8 cellular contexts compared by ENCODE assay signal in genomic region chr19:10565028-10565566, GRCh38. TPM values are rescaled to one million over a fixed set of nuclear protein-coding genes. Genes with fewer than 3 reads are reported as not detected.
DNase-seq lines count a peak whose midpoint lies in the region; ATAC-seq and TF ChIP-seq lines count a peak whose summit lies in the region.

No MANE protein-coding gene starts in this region.

- peak overlapping the region; percentile 68 for H2AFZ ChIP-seq in neural cell (ENCODE audit: low read depth, low read length)

- intact Hi-C loops in esophagus muscularis mucosa (cut with DNase I) = loop anchor here (5.0 to 10.0 kb wide), 2 partner anchors 63 to 160 kb away; partner anchors contain the start of genes CDC37 and KEAP1

- no peaks in the 10 kb centered on the region for H4K20me1 ChIP-seq in neural cell (ENCODE audit: insufficient read depth)

- no peak for TF ChIP-seq POLR2A in esophagus muscularis mucosa (IDR thresholded peaks at IDR 0.05; ENCODE audit: low read depth)

- H3K27ac ChIP-seq in esophagus muscularis mucosa (replicated peaks in 1 of 4) (peak overlapping the region; percentile 87 to 94 (median 90)), neural cell (ENCODE audit: low read length) (peak overlapping the region; percentile 74)

- H3K4me3 ChIP-seq in esophagus muscularis mucosa = peak overlapping the region; percentile 81 to 95 (median 90)
- peak overlapping the region; percentile 92 for H3K4me3 ChIP-seq in neural cell (ENCODE audit: low read length)

- DNase-seq in NCI-H748 (lab: John Stamatoyannopoulos, UW; ENCODE audit: unreplicated experiment) (peak; percentile 49), NCI-H748 treated with DMSO at 0.1 percent for 48 hours (lab: John Stamatoyannopoulos, UW) (no peak), NCI-H226 (peak; percentile 21), activated T-cell treated with anti-CD3 and anti-CD28 coated beads for 48 hours (ENCODE audit: low read depth) (peak; percentile 52), esophagus muscularis mucosa (ENCODE audit: extremely low spot score) (no peak)

- TF ChIP-seq CTCF in esophagus muscularis mucosa (IDR thresholded peaks at IDR 0.05) = peak in 1 of 3 experiments; percentile 12
- TF ChIP-seq CTCF in neural cell (IDR thresholded peaks at IDR 0.05; ENCODE audit: poor library complexity, severe bottlenecking) = no peak

- H3F3A ChIP-seq in neural cell (ENCODE audit: insufficient read depth, low read length, poor library complexity, severe bottlenecking) = no peaks in the 10 kb centered on the region

- H3K9me3 ChIP-seq in esophagus muscularis mucosa = no peaks in the 10 kb centered on the region
- H3K9me3 ChIP-seq in neural cell (ENCODE audit: low read length) = no peaks in the 10 kb centered on the region

- peaks cover 36 to 49% (median 45%) of the 10 kb centered on the region in 4 donors for H3K4me1 ChIP-seq in esophagus muscularis mucosa

- 18% methylated on average over 10 of the region's 10 CpGs for WGBS in esophagus muscularis mucosa

- H3K27me3 ChIP-seq in esophagus muscularis mucosa (no peaks in the 10 kb centered on the region), neural cell (ENCODE audit: insufficient read depth, low read depth, low read length) (no peaks in the 10 kb centered on the region)

- H3K79me2 ChIP-seq in neural cell (replicated peaks; ENCODE audit: insufficient read depth, low read length) = peaks cover 19% of the 10 kb centered on the region

- TF ChIP-seq EP300 in esophagus muscularis mucosa (IDR thresholded peaks at IDR 0.05) = no peak
- no peak for TF ChIP-seq EP300 in neural cell (conservative IDR thresholded peaks at IDR 0.05; ENCODE audit: poor library complexity, severe bottlenecking)

- peak overlapping the region; percentile 63 for H3K4me2 ChIP-seq in neural cell (ENCODE audit: low read length)

- ATAC-seq in GM18511 (IDR thresholded peaks at IDR 0.05; ENCODE audit: unreplicated experiment) = no peak
- ATAC-seq in GM18861 (IDR thresholded peaks at IDR 0.05; ENCODE audit: unreplicated experiment) = no peak

- peaks cover 11 to 37% (median 27%) of the 10 kb centered on the region in 4 donors for H3K36me3 ChIP-seq in esophagus muscularis mucosa
- no peaks in the 10 kb centered on the region for H3K36me3 ChIP-seq in neural cell (ENCODE audit: insufficient read depth, low read length)

- no peaks in the 10 kb centered on the region for H3K9me2 ChIP-seq in neural cell (ENCODE audit: insufficient read depth, low read length)

- peak overlapping the region; percentile 83 for H3K9ac ChIP-seq in neural cell (ENCODE audit: low read length)

- TF ChIP-seq RAD21 in neural cell (conservative IDR thresholded peaks at IDR 0.05) = no peak

TF ChIP-seq in neural cell, 6 proteins besides CTCF, POLR2A, EP300 and RAD21:
- TF ChIP-seq TAF1 (IDR thresholded peaks at IDR 0.05; ENCODE audit: low read depth) (no peak), SMC3 (conservative IDR thresholded peaks at IDR 0.05; ENCODE audit: poor library complexity) (no peak), REST (IDR thresholded peaks at IDR 0.05; ENCODE audit: borderline replicate concordance) (no peak), MXI1 (conservative IDR thresholded peaks at IDR 0.05; ENCODE audit: poor library complexity, severe bottlenecking) (no peak), EZH2 (IDR thresholded peaks at IDR 0.05; ENCODE audit: borderline replicate concordance, insufficient read depth, low read length, poor library complexity, severe bottlenecking) (no peak), POLR2AphosphoS5 (IDR thresholded peaks at IDR 0.05) (no peak)

RNA-seq across cellular contexts. Expression of gene KRI1, which starts 0.7 kb away (rescaled TPM):
- 10 to 100 TPM; 13.7 to 23.9 (median 16.0) TPM for total RNA-seq in esophagus muscularis mucosa
- 5.3 and 6.5 TPM in 2 replicates for polyA plus RNA-seq in neural cell
- polyA minus RNA-seq in neural cell = 6.5 and 7.5 TPM in 2 replicates

RNA-seq across cellular contexts. Expression of gene CDKN2D, which starts 3.7 kb away (rescaled TPM):
- 10 to 100 TPM; 11.2 to 30.0 (median 18.3) TPM for total RNA-seq in esophagus muscularis mucosa
- polyA plus RNA-seq in neural cell = 333 and 339 TPM in 2 replicates
- polyA minus RNA-seq in neural cell = 98.5 and 118 TPM in 2 replicates

RNA-seq across cellular contexts. Expression of gene ATG4D, which starts 21.4 kb away (rescaled TPM):
- total RNA-seq in esophagus muscularis mucosa = 10 to 100 TPM; 18.2 to 44.1 (median 29.7) TPM
- 50.2 and 59.3 TPM in 2 replicates for polyA plus RNA-seq in neural cell
- polyA minus RNA-seq in neural cell = 38.4 and 54.3 TPM in 2 replicates

RNA-seq across cellular contexts. Expression of gene AP1M2, which starts 22.0 kb away (rescaled TPM):
- total RNA-seq in esophagus muscularis mucosa = not detected
- 0.38 and 3.7 TPM in 2 replicates for polyA plus RNA-seq in neural cell
- not detected in 2 replicates for polyA minus RNA-seq in neural cell

RNA-seq across cellular contexts. Expression of gene S1PR5, which starts 47.9 kb away (rescaled TPM):
- not detected for total RNA-seq in esophagus muscularis mucosa
- polyA plus RNA-seq in neural cell = not detected in 2 replicates
- not detected in 2 replicates for polyA minus RNA-seq in neural cell

Comparison
In these comparisons a context has a peak if more than half of its experiments do, and no peak if none do; other contexts are left out.
1. DNase-seq: peak in NCI-H748 (single experiment), NCI-H226 (single experiment) and activated T-cell treated with anti-CD3 and anti-CD28 coated beads for 48 hours (single experiment); none in NCI-H748 treated with DMSO at 0.1 percent for 48 hours (single experiment) and esophagus muscularis mucosa (single experiment).